14 cellular contexts compared by ENCODE assay signal in genomic region chr14:52919971-52920370, GRCh38. TPM values are rescaled to one million over a fixed set of nuclear protein-coding genes. Genes with fewer than 3 reads are reported as not detected.
A peak's percentile ranks its signal among the peaks of the same experiment; 100 is the strongest.
DNase-seq lines count a peak whose midpoint lies in the region; ATAC-seq and TF ChIP-seq lines count a peak whose summit lies in the region.
"Had no signal": no experiment of that assay in that cellular context is flagged by ENCODE, and none has a peak within 500 bp of the region (broad histone marks: within the 10 kb centered on the region; RNA-seq: fewer than 3 reads in every experiment).

No MANE protein-coding gene starts in this region.

- no peak overlapping the region for H3K23ac ChIP-seq in IMR-90 (ENCODE audit: low read depth, low read length)

- no peak for TF ChIP-seq CTCF in AG04450 (IDR thresholded peaks at IDR 0.05; ENCODE audit: low read depth, low read length)
- no peak for TF ChIP-seq CTCF in IMR-90 (conservative IDR thresholded peaks at IDR 0.05; ENCODE audit: low read depth, low read length)
- no peak for TF ChIP-seq CTCF in epithelial cell of proximal tubule (conservative IDR thresholded peaks at IDR 0.05; ENCODE audit: low read depth, low read length)
- TF ChIP-seq CTCF in osteoblast (IDR thresholded peaks at IDR 0.05; ENCODE audit: extremely low read depth, low read depth, low read length), result no peak

- no peak overlapping the region for H4K5ac ChIP-seq in IMR-90 (ENCODE audit: low read depth, low read length)

- H3K9me3 ChIP-seq in AG04450 (ENCODE audit: control insufficient read depth, insufficient read depth, low read length), result no peaks in the 10 kb centered on the region
- H3K9me3 ChIP-seq in IMR-90 (ENCODE audit: control insufficient read depth, insufficient read depth, low read length), result no peaks in the 10 kb centered on the region
- no peaks in the 10 kb centered on the region for H3K9me3 ChIP-seq in osteoblast (ENCODE audit: low read depth, low read length)
- H3K9me3 ChIP-seq: BE2C had no signal

- H2BK15ac ChIP-seq in IMR-90 (ENCODE audit: low read depth, low read length), result 0 out of 3 replicates have a peak overlapping the region, but pooled peaks have one; percentile 10

- peaks cover 91% of the 10 kb centered on the region for H4K20me1 ChIP-seq in IMR-90 (ENCODE audit: insufficient read depth, low read length)
- H4K20me1 ChIP-seq in osteoblast (ENCODE audit: insufficient read depth, low read length), result peaks cover 69% of the 10 kb centered on the region

- H3K4me2 ChIP-seq in IMR-90 (ENCODE audit: low read depth, low read length) (peak overlapping the region; percentile 25; the same call in 1 of the 2 replicates), osteoblast (ENCODE audit: insufficient read depth, low read length) (no peak overlapping the region)

- H3K27me3 ChIP-seq in AG04450 (ENCODE audit: control insufficient read depth, insufficient read depth, low read length), result no peaks in the 10 kb centered on the region
- H3K27me3 ChIP-seq in IMR-90 (ENCODE audit: control insufficient read depth, insufficient read depth, low read length), result no peaks in the 10 kb centered on the region
- H3K27me3 ChIP-seq in osteoblast (ENCODE audit: insufficient read depth, low read length), result no peaks in the 10 kb centered on the region
- H3K27me3 ChIP-seq: BE2C had no signal

- dilution Hi-C loops in IMR-90 (cut with HindIII; ENCODE audit: low sequenced_read_pairs, unreplicated experiment), result no loop called here

- H3K79me2 ChIP-seq in osteoblast (ENCODE audit: insufficient read depth, low read length), result peaks cover 92% of the 10 kb centered on the region

- H3K56ac ChIP-seq in IMR-90 (ENCODE audit: extremely low read depth, insufficient read depth, low read length), result no peak overlapping the region

- H2BK20ac ChIP-seq in IMR-90 (ENCODE audit: low read depth, low read length), result no peak overlapping the region

- no CpG with 5 or more reads among the region's 3 CpGs for WGBS in IMR-90 (ENCODE audit: extremely low coverage in 2 of 2, insufficient read length in 1 of 2), 2 experiments

- H3K9me1 ChIP-seq in IMR-90 (ENCODE audit: insufficient read depth, low read length), result peaks cover 31% of the 10 kb centered on the region

- no peak for TF ChIP-seq POLR2A in IMR-90 (IDR thresholded peaks at IDR 0.05; ENCODE audit: low read depth, low read length)

- CTCF ChIA-PET in AG04450 (lab: Charles Lee), result interaction anchor here (0.6 kb wide), 1 partner anchor 298 kb away, joined by 4 read pairs; no protein-coding TSS in a partner anchor
- CTCF ChIA-PET in IMR-90 (lab: Yijun Ruan, JAX), result interaction anchor here (1.0 kb wide), 1 partner anchor 15 kb away, joined by 3 read pairs; no protein-coding TSS in a partner anchor

- POLR2A ChIA-PET in AG04450 (lab: Yijun Ruan, JAX) (interaction anchor here (0.6 kb wide), 1 partner anchor 33 kb away, joined by 3 read pairs; no protein-coding TSS in a partner anchor), IMR-90 (lab: Charles Lee; ENCODE audit: unreplicated experiment) (interaction anchor here (0.5 kb wide), 1 partner anchor 129 kb away, joined by 3 read pairs; no protein-coding TSS in a partner anchor)

- peak overlapping the region; percentile 7; the same call in 1 of the 2 replicates for H3K18ac ChIP-seq in IMR-90 (ENCODE audit: low read depth, low read length)

- H3K4ac ChIP-seq in IMR-90 (ENCODE audit: low read depth, low read length), result peak overlapping the region; percentile 53; the same call in 1 of the 2 replicates

- no peak overlapping the region for H2BK120ac ChIP-seq in IMR-90 (ENCODE audit: low read depth, low read length)

- H3K36me3 ChIP-seq in IMR-90 (ENCODE audit: control insufficient read depth, insufficient read depth, low read length) (peaks cover 14% of the 10 kb centered on the region), osteoblast (ENCODE audit: insufficient read depth, low read length) (peaks cover 40% of the 10 kb centered on the region)

- peak overlapping the region; percentile 66 for H2BK5ac ChIP-seq in IMR-90 (ENCODE audit: low read depth, low read length, poor library complexity, severe bottlenecking)

- H2AFZ ChIP-seq in IMR-90 (replicated peaks; ENCODE audit: low read length, poor library complexity) (no peak overlapping the region), osteoblast (ENCODE audit: low read length) (no peak overlapping the region)

- ATAC-seq in IMR-90 (ENCODE audit: low read depth), result peak; percentile 36

- H2AK5ac ChIP-seq in IMR-90 (ENCODE audit: low read depth, low read length), result no peak overlapping the region

- H3K4me3 ChIP-seq in AG04450 (ENCODE audit: low read depth, low read length), result no peak overlapping the region
- H3K4me3 ChIP-seq in IMR-90 (ENCODE audit: insufficient read depth, low read depth, low read length), result no peak overlapping the region
- H3K4me3 ChIP-seq in epithelial cell of proximal tubule (ENCODE audit: low read depth, low read length), result peak overlapping the region; percentile 0
- no peak overlapping the region for H3K4me3 ChIP-seq in osteoblast (ENCODE audit: insufficient read depth, low read length)

- peaks cover 4 to 59% of the 10 kb centered on the region in 2 experiments; a peak in 3 of 4 replicates for H3K79me1 ChIP-seq in IMR-90 (ENCODE audit: low read depth in 1 of 2, low read length in 2 of 2)

- peaks cover 24% of the 10 kb centered on the region for H3K4me1 ChIP-seq in IMR-90 (ENCODE audit: control insufficient read depth, insufficient read depth, low read length)
- H3K4me1 ChIP-seq in osteoblast (ENCODE audit: insufficient read depth, low read length), result peaks cover 78% of the 10 kb centered on the region

- H3K9ac ChIP-seq in IMR-90 (ENCODE audit: low read depth, low read length), result no peak overlapping the region

- no peak overlapping the region for H2AK9ac ChIP-seq in IMR-90 (replicated peaks; ENCODE audit: low read depth, low read length, poor library complexity)

- no peak for TF ChIP-seq RAD21 in IMR-90 (IDR thresholded peaks at IDR 0.05; ENCODE audit: low read length)

- H4K8ac ChIP-seq in IMR-90 (ENCODE audit: low read depth in 2 of 2, low read length in 2 of 2), result peak overlapping the region in 1 of 2 experiments; percentile 49; a peak in 1 of 4 replicates

- intact Hi-C loops in IMR-90 (cut with micrococcal nuclease), result loop anchor here (5.0 kb wide), 1 partner anchor 43 kb away; no protein-coding TSS in a partner anchor

- DNase-seq in AG04450 (ENCODE audit: low read depth, low spot score) (no peak), IMR-90 (peak; percentile 54), epithelial cell of proximal tubule (ENCODE audit: low read depth) (no peak), osteoblast (ENCODE audit: insufficient read length, low spot score, missing footprints) (no peak), NCI-H510A (lab: John Stamatoyannopoulos, UW) (no peak), NCI-H1694 (lab: John Stamatoyannopoulos, UW) (no peak)
- DNase-seq in activated CD4-positive, alpha-beta T cell treated with anti-CD3 and anti-CD28 coated beads for 4 hours, result no peak
- no peak for DNase-seq in activated T-cell treated with anti-CD3 and anti-CD28 coated beads, Interleukin-2, amount 50 U/mL, for 1 hour
- DNase-seq: activated CD4-positive, alpha-beta T cell treated with anti-CD3 and anti-CD28 coated beads, Interleukin-2, amount 50 U/mL, for 4 hours; activated naive CD4-positive, alpha-beta T cell treated with anti-CD3 and anti-CD28 coated beads for 36 hours; BE2C; cortex of kidney; mesendoderm; NCI-H748 treated with DMSO at 0.1 percent for 48 hours had no signal

- BruUV-seq in IMR-90 (replicated peaks; lab: Mats Ljungman, UMichigan), result no TSS peak

- H4K91ac ChIP-seq in IMR-90 (ENCODE audit: insufficient read depth, low read depth, low read length), result no peak overlapping the region

- in situ Hi-C loops in IMR-90 (cut with MboI; ENCODE audit: low sequenced_read_pairs), result no loop called here

- H3K27ac ChIP-seq in AG04450 (ENCODE audit: low read depth, low read length) (peak overlapping the region; percentile 23), IMR-90 (ENCODE audit: insufficient read depth, low read length) (peak overlapping the region; percentile 56; the same call in 1 of the 2 replicates), osteoblast (ENCODE audit: low read depth, low read length) (peak overlapping the region; percentile 25)

- H3K14ac ChIP-seq in IMR-90 (replicated peaks; ENCODE audit: low read depth, low read length), result peak overlapping the region; percentile 50; the same call in 1 of the 2 replicates

TF ChIP-seq in IMR-90, 13 proteins besides CTCF, POLR2A, EP300 and RAD21:
- TF ChIP-seq USF2 (IDR thresholded peaks at IDR 0.05; ENCODE audit: low read depth, low read length), result no peak
- peak; percentile 39; the same call in 1 of the 2 replicates for TF ChIP-seq CEBPB (IDR thresholded peaks at IDR 0.05; ENCODE audit: low read depth, low read length)
TF ChIP-seq in IMR-90: peak in this region for 1.

RNA-seq across cellular contexts. Expression of gene FERMT2, which starts 30.9 kb away (rescaled TPM):
- polyA plus RNA-seq in AG04450 (2011; rRNA removed) (336 and 485 TPM in 2 replicates), IMR-90 (2012; rRNA removed) (122 and 131 TPM in 2 replicates)
- polyA minus RNA-seq in AG04450 (2011; rRNA and poly(A)+ RNA removed), result 166 and 200 TPM in 2 replicates
- total RNA-seq in IMR-90 (2012; rRNA removed) (217 and 229 TPM in 2 replicates), epithelial cell of proximal tubule (58.5 and 60.1 TPM in 2 replicates), osteoblast (220 and 280 TPM in 2 replicates)
- 36.4 and 49.9 TPM in 2 replicates for polyA plus RNA-seq in IMR-90 (2012; cell fraction: cytosol; rRNA removed)
- polyA plus RNA-seq in IMR-90 (2012; cell fraction: nucleus; rRNA removed; ENCODE audit: low replicate concordance), result 27.9 and 176 TPM in 2 replicates
